ENCODE assay signal across 32 cellular contexts in the genomic region with DNA sequence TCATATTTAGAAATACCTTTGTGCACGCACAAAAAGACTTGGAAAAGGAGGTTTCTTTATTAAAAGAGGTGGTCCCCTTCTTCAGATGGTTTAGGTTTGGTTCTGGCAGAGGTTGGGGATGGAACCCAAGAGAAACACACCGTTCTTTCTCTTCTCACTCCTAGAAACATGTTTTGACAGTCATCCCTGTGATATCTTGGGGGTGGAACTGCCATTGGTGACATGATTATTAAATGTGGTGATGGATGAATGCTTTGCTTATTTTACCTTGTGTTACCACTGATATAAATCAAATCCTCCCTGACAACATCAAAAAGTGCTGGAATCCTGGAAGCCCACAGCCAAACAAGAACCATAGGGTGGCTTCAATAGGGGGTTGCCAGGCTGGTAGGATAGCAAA.
"Had no signal": no experiment of that assay in that cellular context is flagged by ENCODE, and none has a peak within 500 bp of the region (broad histone marks: within the 10 kb centered on the region; RNA-seq: fewer than 3 reads in every experiment).

No MANE protein-coding gene starts in this region.

- H3K4me3 ChIP-seq: adrenal gland, body of pancreas, breast epithelium had no signal

- H3K27ac ChIP-seq: adrenal gland, body of pancreas, brain microvascular endothelial cell, breast epithelium, VCaP had no signal

- DNase-seq: activated B cell treated with CpG ODN at 0.5 μM for 24 hours; activated CD4-positive, alpha-beta memory T cell treated with anti-CD3 and anti-CD28 coated beads for 36 hours; activated CD4-positive, alpha-beta T cell treated with anti-CD3 and anti-CD28 coated beads for 4 hours; activated CD4-positive, alpha-beta T cell treated with anti-CD3 and anti-CD28 coated beads, Interleukin-2, amount 10 ng/mL, durations not matched to agents 24 days and 14 days; activated CD4-positive, alpha-beta T cell treated with anti-CD3 and anti-CD28 coated beads, Interleukin-2, amount 50 U/mL, for 1 hour; activated CD4-positive, alpha-beta T cell treated with anti-CD3 and anti-CD28 coated beads, Interleukin-2, amount 50 U/mL, for 4 hours; activated CD4-positive, CD25-positive, alpha-beta regulatory T cell treated with anti-CD3 and anti-CD28 coated beads, Interleukin-2, amount 50 U/mL, for 72 hours; activated CD8-positive, alpha-beta memory T cell treated with anti-CD3 and anti-CD28 coated beads, Interleukin-2, amount 50 U/mL, for 4 hours; activated CD8-positive, alpha-beta T cell treated with anti-CD3 and anti-CD28 coated beads for 36 hours; activated effector memory CD4-positive, alpha-beta T cell treated with anti-CD3 and anti-CD28 coated beads, Interleukin-2, amount 50 U/mL, for 16 hours; activated gamma-delta T cell treated with Interleukin-2 at 50 U/mL for 16 hours; activated naive CD4-positive, alpha-beta T cell; activated naive CD4-positive, alpha-beta T cell treated with anti-CD3 and anti-CD28 coated beads for 36 hours; activated naive CD4-positive, alpha-beta T cell treated with anti-CD3 and anti-CD28 coated beads, Interleukin-2, amount 50 U/mL, for 16 hours; activated naive CD8-positive, alpha-beta T cell treated with anti-CD3 and anti-CD28 coated beads for 36 hours; activated T-cell treated with anti-CD3 and anti-CD28 coated beads for 4 hours; activated T-cell treated with anti-CD3 and anti-CD28 coated beads, Interleukin-2, amount 50 U/mL, for 1 hour; activated T-cell treated with anti-CD3 and anti-CD28 coated beads, Interleukin-2, amount 50 U/mL, for 4 hours; activated T-cell treated with anti-CD3 and anti-CD28 coated beads, Interleukin-2, amount 50 U/mL, for 72 hours; adrenal gland; amniotic stem cell; aorta; body of pancreas; brain microvascular endothelial cell; central memory CD4-positive, alpha-beta T cell; T-helper 1 cell; T-helper 2 cell; T-helper 9 cell had no signal

- H3K27me3 ChIP-seq: adrenal gland, body of pancreas, breast epithelium had no signal

- H3K36me3 ChIP-seq: adrenal gland, brain microvascular endothelial cell, breast epithelium had no signal

- H3K9me3 ChIP-seq: adrenal gland, body of pancreas had no signal

- FAIRE-seq: astrocyte, TTC549 had no signal

- H3K4me1 ChIP-seq: adrenal gland, body of pancreas, breast epithelium had no signal
